17 cellular contexts compared by ENCODE assay signal in the genomic region with DNA sequence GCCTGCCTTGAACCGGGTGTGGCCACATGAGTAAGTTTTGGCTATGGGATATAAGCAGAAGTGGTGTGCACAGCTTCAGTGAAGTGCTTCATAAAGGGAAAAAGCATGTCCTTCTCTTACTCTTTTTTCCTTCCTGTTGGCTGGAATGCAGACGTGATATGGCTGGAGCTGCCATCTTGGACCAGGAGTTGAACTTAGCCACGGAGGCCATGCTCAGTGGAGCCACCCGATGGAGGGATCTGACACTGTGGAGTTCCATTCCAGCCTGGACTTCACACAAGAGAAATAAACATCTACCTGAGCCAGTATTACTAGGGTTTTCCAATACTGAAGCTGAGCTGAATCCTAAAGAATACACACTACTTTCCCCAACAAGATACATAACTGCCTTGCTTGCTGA. TPM values are rescaled to one million over a fixed set of nuclear protein-coding genes. Genes with fewer than 3 reads are reported as not detected.
DNase-seq lines count a peak whose midpoint lies in the region; ATAC-seq, FAIRE-seq and TF ChIP-seq lines count a peak whose summit lies in the region.
"Had no signal": no experiment of that assay in that cellular context is flagged by ENCODE, and none has a peak within 500 bp of the region (broad histone marks: within the 10 kb centered on the region; RNA-seq: fewer than 3 reads in every experiment).

No MANE protein-coding gene starts in this region.

- H3K36me3 ChIP-seq in DND-41 (ENCODE audit: insufficient read depth, low read length) = no peaks in the 10 kb centered on the region
- no peaks in the 10 kb centered on the region for H3K36me3 ChIP-seq in K562 (ENCODE audit: control insufficient read depth, insufficient read depth, low read length)
- H3K36me3 ChIP-seq in kidney epithelial cell (ENCODE audit: control insufficient read depth, insufficient read depth, low read length) = no peaks in the 10 kb centered on the region
- no peaks in the 10 kb centered on the region for H3K36me3 ChIP-seq in uterus
- H3K36me3 ChIP-seq: vagina had no signal

- H3K27me3 Mint-ChIP-seq in T-helper 17 cell = peaks cover 5% of the 10 kb centered on the region

- no peak overlapping the region for H3K27ac ChIP-seq in DND-41 (ENCODE audit: low read length)
- no peak overlapping the region for H3K27ac ChIP-seq in K562 (ENCODE audit: extremely low read depth, low read depth, low read length)
- H3K27ac ChIP-seq in uterus = no peak overlapping the region
- H3K27ac ChIP-seq: psoas muscle, vagina, VCaP had no signal

- TF ChIP-seq POLR2A in K562 (conservative IDR thresholded peaks at IDR 0.05) = no peak
- no peak for TF ChIP-seq POLR2A in uterus (IDR thresholded peaks at IDR 0.05)

- intact Hi-C loops in K562 (cut with micrococcal nuclease) (no loop called here), uterus (cut with DNase I; ENCODE audit: low total_unique reads) (no loop called here)

- no peak for ATAC-seq in DND-41 (ENCODE audit: insufficient read depth, low read depth)
- peak; percentile 63; the same call in 1 of the 3 replicates for ATAC-seq in K562
- no peak for ATAC-seq in T-helper 17 cell
- ATAC-seq in HG02970 (IDR thresholded peaks at IDR 0.05; ENCODE audit: low FRiP score, unreplicated experiment) = no peak
- ATAC-seq in GM18858 (IDR thresholded peaks at IDR 0.05; ENCODE audit: unreplicated experiment) = no peak
- ATAC-seq: psoas muscle had no signal

- H3K9ac ChIP-seq in DND-41 (ENCODE audit: low read depth, low read length) = no peak overlapping the region
- no peak overlapping the region for H3K9ac ChIP-seq in K562 (ENCODE audit: insufficient read depth in 1 of 2, low read depth in 2 of 2, low read length in 2 of 2)

- CTCF ChIA-PET in K562 (lab: Yijun Ruan, JAX; ENCODE audit: low intra/inter-chr PET ratio) = no interaction called here

- H3K4me3 ChIP-seq in DND-41 (ENCODE audit: low read depth in 1 of 2, low read length in 2 of 2) (no peak overlapping the region), K562 (no peak overlapping the region), kidney epithelial cell (ENCODE audit: low read depth, low read length) (no peak overlapping the region), uterus (no peak overlapping the region)
- H3K4me3 ChIP-seq: psoas muscle, vagina had no signal

- H3K36me3 Mint-ChIP-seq in T-helper 17 cell (ENCODE audit: low read depth) = no peaks in the 10 kb centered on the region
- H3K36me3 Mint-ChIP-seq: activated naive CD4-positive, alpha-beta T cell treated with anti-CD3 and anti-CD28 coated beads, Interleukin-2, amount 50 U/mL, for 24 hours had no signal

- TF ChIP-seq CTCF in DND-41 (IDR thresholded peaks at IDR 0.05; ENCODE audit: borderline replicate concordance, extremely low read depth, low read length, poor library complexity, severe bottlenecking) (peak; percentile 7), K562 (IDR thresholded peaks at IDR 0.05 in 2 of 3, conservative IDR thresholded peaks at IDR 0.05 in 1 of 3; ENCODE audit: insufficient read depth in 2 of 3, low read depth in 1 of 3, low read length in 3 of 3) (peak; percentile 24 to 47 (median 39); a peak in 2 of 6 replicates), kidney epithelial cell (IDR thresholded peaks at IDR 0.05; ENCODE audit: insufficient read depth, low read length, poor library complexity, severe bottlenecking) (peak; percentile 19), uterus (IDR thresholded peaks at IDR 0.05) (no peak)

- no peaks in the 10 kb centered on the region for H3K4me1 Mint-ChIP-seq in T-helper 17 cell
- H3K4me1 Mint-ChIP-seq: activated naive CD4-positive, alpha-beta T cell treated with anti-CD3 and anti-CD28 coated beads, Interleukin-2, amount 50 U/mL, for 24 hours had no signal

- no peaks in the 10 kb centered on the region for H4K20me1 ChIP-seq in DND-41 (ENCODE audit: insufficient read depth, low read length)
- H4K20me1 ChIP-seq in K562 (replicated peaks; ENCODE audit: control insufficient read depth, insufficient read depth, low read length) = no peaks in the 10 kb centered on the region

- WGBS in K562 (ENCODE audit: insufficient coverage, low coverage, missing lambda C conversion rate) = 1% methylated on average over 4 of the region's 4 CpGs

- FAIRE-seq in K562 (lab: Jason Lieb, UNC) = no peak

- no TSS peak for BruUV-seq in K562 (replicated peaks; lab: Mats Ljungman, UMichigan)

- H3K4me2 ChIP-seq in DND-41 (ENCODE audit: insufficient read depth, low read length) (no peak overlapping the region), K562 (ENCODE audit: insufficient read depth, low read length) (peak overlapping the region; percentile 33; the same call in 1 of the 2 replicates)

- H3K27ac Mint-ChIP-seq in T-helper 17 cell = no peak overlapping the region
- H3K27ac Mint-ChIP-seq: activated naive CD4-positive, alpha-beta T cell treated with anti-CD3 and anti-CD28 coated beads, Interleukin-2, amount 50 U/mL, for 24 hours had no signal

- TF ChIP-seq RAD21 in K562 (CRISPR knock-in tag; conservative IDR thresholded peaks at IDR 0.05 in 1 of 2, IDR thresholded peaks at IDR 0.05 in 1 of 2) = no peak

- H3K4me1 ChIP-seq in DND-41 (ENCODE audit: insufficient read depth, low read length) (no peaks in the 10 kb centered on the region), K562 (replicated peaks in 1 of 2; ENCODE audit: control insufficient read depth in 2 of 2, insufficient read depth in 2 of 2, low read length in 2 of 2) (no peaks in the 10 kb centered on the region), uterus (no peaks in the 10 kb centered on the region)
- H3K4me1 ChIP-seq: psoas muscle, vagina had no signal

- H3K79me2 ChIP-seq in DND-41 (ENCODE audit: insufficient read depth, low read length) (no peaks in the 10 kb centered on the region), K562 (ENCODE audit: control insufficient read depth, insufficient read depth, low read length) (no peaks in the 10 kb centered on the region)

- H3K9me1 ChIP-seq in K562 (ENCODE audit: control insufficient read depth, insufficient read depth, low read length) = no peaks in the 10 kb centered on the region

- POLR2A ChIA-PET in K562 (lab: Yijun Ruan, JAX) = no interaction called here

- in situ Hi-C loops in K562 (cut with MboI) = no loop called here

- H2AFZ ChIP-seq in DND-41 (ENCODE audit: low read depth, low read length) (no peak overlapping the region), K562 (ENCODE audit: low read depth, low read length) (peak overlapping the region; percentile 22)

- H3K27me3 ChIP-seq in DND-41 (ENCODE audit: insufficient read depth, low read length, poor library complexity) (no peaks in the 10 kb centered on the region), K562 (ENCODE audit: control insufficient read depth in 2 of 2, insufficient read depth in 2 of 2, low read length in 2 of 2) (no peaks in the 10 kb centered on the region), kidney epithelial cell (ENCODE audit: control insufficient read depth, insufficient read depth, low read length) (no peaks in the 10 kb centered on the region), uterus (no peaks in the 10 kb centered on the region)
- H3K27me3 ChIP-seq: vagina had no signal

- peaks cover 11% of the 10 kb centered on the region for H3K9me3 ChIP-seq in DND-41 (ENCODE audit: insufficient read depth, low read length, severe bottlenecking)
- no peaks in the 10 kb centered on the region for H3K9me3 ChIP-seq in K562 (replicated peaks; ENCODE audit: control insufficient read depth, insufficient read depth, low read depth, low read length)
- H3K9me3 ChIP-seq in uterus = no peaks in the 10 kb centered on the region
- H3K9me3 ChIP-seq in T-helper 17 cell (ENCODE audit: control insufficient read depth, low read length, poor library complexity, severe bottlenecking) = no peaks in the 10 kb centered on the region
- H3K9me3 ChIP-seq: psoas muscle, vagina had no signal

- no peak overlapping the region for H3K4me3 Mint-ChIP-seq in T-helper 17 cell
- H3K4me3 Mint-ChIP-seq: activated naive CD4-positive, alpha-beta T cell treated with anti-CD3 and anti-CD28 coated beads, Interleukin-2, amount 50 U/mL, for 24 hours had no signal

- no peak for TF ChIP-seq EP300 in K562 (IDR thresholded peaks at IDR 0.05; ENCODE audit: low read length)

- DNase-seq in DND-41 = no peak
- DNase-seq in HK-2 (ENCODE audit: unreplicated experiment) = peak; percentile 5
- peak in 3 of 4 experiments; percentile 11 to 19 (median 15) for DNase-seq in K562 (ENCODE audit: extremely low read depth in 1 of 4, low spot score in 3 of 4)
- no peak for DNase-seq in kidney epithelial cell (ENCODE audit: low read depth)
- DNase-seq in uterus = no peak
- DNase-seq in T-helper 17 cell = no peak
- DNase-seq: DMS153; effector CD4-positive, alpha-beta T cell; NCI-H774; psoas muscle; SW 1271 had no signal

TF ChIP-seq in K562, 482 proteins besides CTCF, POLR2A, EP300 and RAD21 (continues in another document):
- TF ChIP-seq YY1 (IDR thresholded peaks at IDR 0.05; ENCODE audit: borderline replicate concordance in 1 of 3, control insufficient read depth in 1 of 3, extremely low read depth in 1 of 3, insufficient read depth in 3 of 3, insufficient read length in 1 of 3, insufficient replicate concordance in 2 of 3, low read depth in 1 of 3, low read length in 2 of 3) = peak in 1 of 3 experiments; percentile 68

RNA-seq across cellular contexts. Expression of gene CCDC3, which starts 52.3 kb away (rescaled TPM):
- total RNA-seq in K562 (2011; cell fraction: chromatin; rRNA removed; ENCODE audit: low replicate concordance) = not detected in 2 replicates
- total RNA-seq in K562 (2011; cell fraction: nucleolus; rRNA removed) = not detected in 2 replicates
- total RNA-seq in K562 (2011; cell fraction: nucleoplasm; rRNA removed) = not detected in 2 replicates
- total RNA-seq in K562 (2014; rRNA removed) (not detected in 2 replicates), K562 (2014; rRNA removed; fragmentation: Illumina TruSeq; extraction: Trizol) (not detected in 2 replicates), K562 (2015; rRNA removed; fragmentation: Illumina TruSeq; extraction: Trizol) (not detected in 2 replicates), K562 (2021) (0.04 TPM in 1 of 2 replicates, not detected in the other), kidney epithelial cell (0.14 and 0.17 TPM in 2 replicates), uterus (10 to 100 TPM in 3 of 4 donors, 1 to 10 TPM in 1; 7.9 to 40.6 (median 24.9) TPM), T-helper 17 cell (under 1 TPM in 1 of 2 donors, not detected in 1; 0.99 TPM)
- polyA plus RNA-seq in K562 (2011; rRNA removed) (not detected in 2 replicates), K562 (2014; fragmentation: Illumina TruSeq; extraction: Trizol) (not detected in 2 replicates), K562 (2014; fragmentation: Nextera tagmentation; extraction: Ambion mirVana) (not detected), K562 (2014; rRNA removed) (not detected in 2 replicates)
- not detected in 2 replicates for polyA plus RNA-seq in K562 (2011; cell fraction: cytosol; rRNA removed)
- polyA plus RNA-seq in K562 (2011; cell fraction: nucleus; rRNA removed) = not detected in 2 replicates
- not detected in 2 replicates for polyA plus RNA-seq in K562 (2012)
- not detected in 2 replicates for polyA minus RNA-seq in K562 (2011; rRNA and poly(A)+ RNA removed)
- polyA minus RNA-seq in K562 (2011; cell fraction: cytosol; rRNA and poly(A)+ RNA removed) = not detected in 2 replicates
- not detected in 2 replicates for polyA minus RNA-seq in K562 (2011; cell fraction: nucleus; rRNA and poly(A)+ RNA removed)
- total RNA-seq: RPMI7951 had no signal

Comparison
In these comparisons a context has a peak if more than half of its experiments do, and no peak if none do; other contexts are left out.
1. DNase-seq: peak in HK-2 (single experiment) and K562 (3 of 4); none in DND-41 (single experiment), kidney epithelial cell (single experiment), uterus (0 of 2) and T-helper 17 cell (0 of 3).
2. CTCF ChIP-seq: peak in DND-41 (single experiment), K562 (3 of 3) and kidney epithelial cell (single experiment); none in uterus (0 of 4).